1 cellular context compared by ENCODE assay signal in the genomic region with DNA sequence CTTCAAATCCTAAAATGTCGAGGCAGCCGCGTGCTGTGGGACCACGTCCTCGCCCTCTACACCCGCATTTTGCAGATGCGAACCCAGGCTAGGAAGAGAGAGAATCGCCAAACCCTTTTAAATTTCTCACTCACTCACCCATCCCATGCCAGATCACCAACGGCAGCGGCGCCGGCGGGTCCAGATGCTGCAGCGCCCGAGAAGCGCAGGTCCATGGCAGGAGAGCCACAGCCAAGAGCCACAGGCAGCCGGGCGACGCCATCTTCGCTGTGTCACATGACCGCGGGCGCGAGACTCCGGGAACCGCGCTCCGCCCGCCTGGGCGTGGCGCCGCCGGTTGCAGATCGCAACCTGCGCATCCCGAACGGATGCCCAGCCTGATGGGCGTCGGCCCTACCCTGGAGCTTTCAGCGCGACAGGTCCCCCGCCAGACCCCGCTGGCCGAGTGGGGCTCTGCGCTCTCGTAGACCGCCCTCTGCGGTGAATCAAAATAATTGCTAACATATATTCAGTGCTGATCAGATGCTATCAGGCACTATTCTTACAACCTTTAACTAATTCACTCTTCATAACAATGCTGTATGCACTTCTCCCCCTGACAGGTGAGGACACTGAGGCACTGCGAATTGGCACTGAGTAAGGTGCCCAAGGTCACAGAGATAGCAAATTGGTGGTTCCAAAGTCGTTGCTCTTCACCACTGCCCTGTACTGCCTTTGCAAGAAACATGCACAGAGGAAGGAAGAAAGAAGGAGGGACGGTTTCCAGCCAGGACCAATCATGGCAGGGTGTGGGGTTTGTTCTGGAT.
TF ChIP-seq lines count a peak whose summit lies in the region.

A gene (minus strand): TSS at position 276 of the 806 bp plus-strand sequence. CDS start 14 bp downstream, at position 262.

TF ChIP-seq in HEK293, 187 proteins besides CTCF, POLR2A, EP300 and RAD21 (continued from another document):
- peak; percentile 19; the same call in 1 of the 2 replicates for TF ChIP-seq WT1 (tag by site-specific recombination; IDR thresholded peaks at IDR 0.05)
- TF ChIP-seq, protein P1, sequence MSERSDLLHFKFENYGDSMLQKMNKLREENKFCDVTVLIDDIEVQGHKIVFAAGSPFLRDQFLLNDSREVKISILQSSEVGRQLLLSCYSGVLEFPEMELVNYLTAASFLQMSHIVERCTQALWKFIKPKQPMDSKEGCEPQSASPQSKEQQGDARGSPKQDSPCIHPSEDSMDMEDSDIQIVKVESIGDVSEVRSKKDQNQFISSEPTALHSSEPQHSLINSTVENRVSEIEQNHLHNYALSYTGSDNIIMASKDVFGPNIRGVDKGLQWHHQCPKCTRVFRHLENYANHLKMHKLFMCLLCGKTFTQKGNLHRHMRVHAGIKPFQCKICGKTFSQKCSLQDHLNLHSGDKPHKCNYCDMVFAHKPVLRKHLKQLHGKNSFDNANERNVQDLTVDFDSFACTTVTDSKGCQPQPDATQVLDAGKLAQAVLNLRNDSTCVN (tag by site-specific recombination; optimal IDR thresholded peaks at IDR 0.05), result peak; percentile 95
- TF ChIP-seq ZNF768 (tag by site-specific recombination; IDR thresholded peaks at IDR 0.05), result no peak
- TF ChIP-seq GLIS2 (tag by site-specific recombination; IDR thresholded peaks at IDR 0.05), result 0 out of 2 replicates have a peak, but pooled peaks have one; percentile 28
- TF ChIP-seq ZNF600 (tag by site-specific recombination; IDR thresholded peaks at IDR 0.05), result peak; percentile 95
- TF ChIP-seq KLF8 (tag by site-specific recombination; IDR thresholded peaks at IDR 0.05), result peak; percentile 91
- TF ChIP-seq KLF9 (tag by site-specific recombination; IDR thresholded peaks at IDR 0.05; ENCODE audit: low read depth), result peak; percentile 90
- TF ChIP-seq KLF16 (tag by site-specific recombination; IDR thresholded peaks at IDR 0.05), result peak; percentile 68
- no peak for TF ChIP-seq ZNF48 (tag by site-specific recombination; IDR thresholded peaks at IDR 0.05)
- TF ChIP-seq, protein P2, sequence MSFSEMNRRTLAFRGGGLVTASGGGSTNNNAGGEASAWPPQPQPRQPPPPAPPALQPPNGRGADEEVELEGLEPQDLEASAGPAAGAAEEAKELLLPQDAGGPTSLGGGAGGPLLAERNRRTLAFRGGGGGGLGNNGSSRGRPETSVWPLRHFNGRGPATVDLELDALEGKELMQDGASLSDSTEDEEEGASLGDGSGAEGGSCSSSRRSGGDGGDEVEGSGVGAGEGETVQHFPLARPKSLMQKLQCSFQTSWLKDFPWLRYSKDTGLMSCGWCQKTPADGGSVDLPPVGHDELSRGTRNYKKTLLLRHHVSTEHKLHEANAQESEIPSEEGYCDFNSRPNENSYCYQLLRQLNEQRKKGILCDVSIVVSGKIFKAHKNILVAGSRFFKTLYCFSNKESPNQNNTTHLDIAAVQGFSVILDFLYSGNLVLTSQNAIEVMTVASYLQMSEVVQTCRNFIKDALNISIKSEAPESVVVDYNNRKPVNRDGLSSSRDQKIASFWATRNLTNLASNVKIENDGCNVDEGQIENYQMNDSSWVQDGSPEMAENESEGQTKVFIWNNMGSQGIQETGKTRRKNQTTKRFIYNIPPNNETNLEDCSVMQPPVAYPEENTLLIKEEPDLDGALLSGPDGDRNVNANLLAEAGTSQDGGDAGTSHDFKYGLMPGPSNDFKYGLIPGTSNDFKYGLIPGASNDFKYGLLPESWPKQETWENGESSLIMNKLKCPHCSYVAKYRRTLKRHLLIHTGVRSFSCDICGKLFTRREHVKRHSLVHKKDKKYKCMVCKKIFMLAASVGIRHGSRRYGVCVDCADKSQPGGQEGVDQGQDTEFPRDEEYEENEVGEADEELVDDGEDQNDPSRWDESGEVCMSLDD (tag by site-specific recombination; IDR thresholded peaks at IDR 0.05), result 0 out of 2 replicates have a peak, but pooled peaks have one; percentile 3
- TF ChIP-seq, protein P3, sequence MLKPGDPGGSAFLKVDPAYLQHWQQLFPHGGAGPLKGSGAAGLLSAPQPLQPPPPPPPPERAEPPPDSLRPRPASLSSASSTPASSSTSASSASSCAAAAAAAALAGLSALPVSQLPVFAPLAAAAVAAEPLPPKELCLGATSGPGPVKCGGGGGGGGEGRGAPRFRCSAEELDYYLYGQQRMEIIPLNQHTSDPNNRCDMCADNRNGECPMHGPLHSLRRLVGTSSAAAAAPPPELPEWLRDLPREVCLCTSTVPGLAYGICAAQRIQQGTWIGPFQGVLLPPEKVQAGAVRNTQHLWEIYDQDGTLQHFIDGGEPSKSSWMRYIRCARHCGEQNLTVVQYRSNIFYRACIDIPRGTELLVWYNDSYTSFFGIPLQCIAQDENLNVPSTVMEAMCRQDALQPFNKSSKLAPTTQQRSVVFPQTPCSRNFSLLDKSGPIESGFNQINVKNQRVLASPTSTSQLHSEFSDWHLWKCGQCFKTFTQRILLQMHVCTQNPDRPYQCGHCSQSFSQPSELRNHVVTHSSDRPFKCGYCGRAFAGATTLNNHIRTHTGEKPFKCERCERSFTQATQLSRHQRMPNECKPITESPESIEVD (tag by site-specific recombination; IDR thresholded peaks at IDR 0.05), result no peak
- TF ChIP-seq, protein P4, sequence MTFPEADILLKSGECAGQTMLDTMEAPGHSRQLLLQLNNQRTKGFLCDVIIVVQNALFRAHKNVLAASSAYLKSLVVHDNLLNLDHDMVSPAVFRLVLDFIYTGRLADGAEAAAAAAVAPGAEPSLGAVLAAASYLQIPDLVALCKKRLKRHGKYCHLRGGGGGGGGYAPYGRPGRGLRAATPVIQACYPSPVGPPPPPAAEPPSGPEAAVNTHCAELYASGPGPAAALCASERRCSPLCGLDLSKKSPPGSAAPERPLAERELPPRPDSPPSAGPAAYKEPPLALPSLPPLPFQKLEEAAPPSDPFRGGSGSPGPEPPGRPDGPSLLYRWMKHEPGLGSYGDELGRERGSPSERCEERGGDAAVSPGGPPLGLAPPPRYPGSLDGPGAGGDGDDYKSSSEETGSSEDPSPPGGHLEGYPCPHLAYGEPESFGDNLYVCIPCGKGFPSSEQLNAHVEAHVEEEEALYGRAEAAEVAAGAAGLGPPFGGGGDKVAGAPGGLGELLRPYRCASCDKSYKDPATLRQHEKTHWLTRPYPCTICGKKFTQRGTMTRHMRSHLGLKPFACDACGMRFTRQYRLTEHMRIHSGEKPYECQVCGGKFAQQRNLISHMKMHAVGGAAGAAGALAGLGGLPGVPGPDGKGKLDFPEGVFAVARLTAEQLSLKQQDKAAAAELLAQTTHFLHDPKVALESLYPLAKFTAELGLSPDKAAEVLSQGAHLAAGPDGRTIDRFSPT (tag by site-specific recombination; IDR thresholded peaks at IDR 0.05), result peak; percentile 70
- peak; percentile 78 for TF ChIP-seq SP7 (tag by site-specific recombination; IDR thresholded peaks at IDR 0.05)
- TF ChIP-seq ZBTB20 (tag by site-specific recombination; IDR thresholded peaks at IDR 0.05), result peak; percentile 61; the same call in 1 of the 2 replicates
- TF ChIP-seq, protein P5, sequence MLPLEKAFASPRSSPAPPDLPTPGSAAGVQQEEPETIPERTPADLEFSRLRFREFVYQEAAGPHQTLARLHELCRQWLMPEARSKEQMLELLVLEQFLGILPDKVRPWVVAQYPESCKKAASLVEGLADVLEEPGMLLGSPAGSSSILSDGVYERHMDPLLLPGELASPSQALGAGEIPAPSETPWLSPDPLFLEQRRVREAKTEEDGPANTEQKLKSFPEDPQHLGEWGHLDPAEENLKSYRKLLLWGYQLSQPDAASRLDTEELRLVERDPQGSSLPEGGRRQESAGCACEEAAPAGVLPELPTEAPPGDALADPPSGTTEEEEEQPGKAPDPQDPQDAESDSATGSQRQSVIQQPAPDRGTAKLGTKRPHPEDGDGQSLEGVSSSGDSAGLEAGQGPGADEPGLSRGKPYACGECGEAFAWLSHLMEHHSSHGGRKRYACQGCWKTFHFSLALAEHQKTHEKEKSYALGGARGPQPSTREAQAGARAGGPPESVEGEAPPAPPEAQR (tag by site-specific recombination; IDR thresholded peaks at IDR 0.05), result 0 out of 2 replicates have a peak, but pooled peaks have one; percentile 32
- TF ChIP-seq, protein P6, sequence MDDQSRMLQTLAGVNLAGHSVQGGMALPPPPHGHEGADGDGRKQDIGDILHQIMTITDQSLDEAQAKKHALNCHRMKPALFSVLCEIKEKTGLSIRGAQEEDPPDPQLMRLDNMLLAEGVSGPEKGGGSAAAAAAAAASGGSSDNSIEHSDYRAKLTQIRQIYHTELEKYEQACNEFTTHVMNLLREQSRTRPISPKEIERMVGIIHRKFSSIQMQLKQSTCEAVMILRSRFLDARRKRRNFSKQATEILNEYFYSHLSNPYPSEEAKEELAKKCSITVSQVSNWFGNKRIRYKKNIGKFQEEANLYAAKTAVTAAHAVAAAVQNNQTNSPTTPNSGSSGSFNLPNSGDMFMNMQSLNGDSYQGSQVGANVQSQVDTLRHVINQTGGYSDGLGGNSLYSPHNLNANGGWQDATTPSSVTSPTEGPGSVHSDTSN (CRISPR knock-in tag; IDR thresholded peaks at IDR 0.05), result peak; percentile 81
- TF ChIP-seq ZNF24 (tag by site-specific recombination; IDR thresholded peaks at IDR 0.05), result peak; percentile 93
- no peak for TF ChIP-seq RBAK (tag by site-specific recombination; IDR thresholded peaks at IDR 0.05)
- TF ChIP-seq ZNF335 (tag by site-specific recombination; conservative IDR thresholded peaks at IDR 0.05), result peak; percentile 94
- TF ChIP-seq, protein P7, sequence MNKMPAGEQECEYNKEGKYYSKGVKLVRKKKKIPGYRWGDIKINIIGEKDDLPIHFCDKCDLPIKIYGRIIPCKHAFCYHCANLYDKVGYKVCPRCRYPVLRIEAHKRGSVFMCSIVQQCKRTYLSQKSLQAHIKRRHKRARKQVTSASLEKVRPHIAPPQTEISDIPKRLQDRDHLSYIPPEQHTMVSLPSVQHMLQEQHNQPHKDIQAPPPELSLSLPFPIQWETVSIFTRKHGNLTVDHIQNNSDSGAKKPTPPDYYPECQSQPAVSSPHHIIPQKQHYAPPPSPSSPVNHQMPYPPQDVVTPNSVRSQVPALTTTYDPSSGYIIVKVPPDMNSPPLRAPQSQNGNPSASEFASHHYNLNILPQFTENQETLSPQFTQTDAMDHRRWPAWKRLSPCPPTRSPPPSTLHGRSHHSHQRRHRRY (tag by site-specific recombination; IDR thresholded peaks at IDR 0.05), result no peak
- TF ChIP-seq, protein P8, sequence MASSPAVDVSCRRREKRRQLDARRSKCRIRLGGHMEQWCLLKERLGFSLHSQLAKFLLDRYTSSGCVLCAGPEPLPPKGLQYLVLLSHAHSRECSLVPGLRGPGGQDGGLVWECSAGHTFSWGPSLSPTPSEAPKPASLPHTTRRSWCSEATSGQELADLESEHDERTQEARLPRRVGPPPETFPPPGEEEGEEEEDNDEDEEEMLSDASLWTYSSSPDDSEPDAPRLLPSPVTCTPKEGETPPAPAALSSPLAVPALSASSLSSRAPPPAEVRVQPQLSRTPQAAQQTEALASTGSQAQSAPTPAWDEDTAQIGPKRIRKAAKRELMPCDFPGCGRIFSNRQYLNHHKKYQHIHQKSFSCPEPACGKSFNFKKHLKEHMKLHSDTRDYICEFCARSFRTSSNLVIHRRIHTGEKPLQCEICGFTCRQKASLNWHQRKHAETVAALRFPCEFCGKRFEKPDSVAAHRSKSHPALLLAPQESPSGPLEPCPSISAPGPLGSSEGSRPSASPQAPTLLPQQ (tag by site-specific recombination; IDR thresholded peaks at IDR 0.05), result peak; percentile 100
- no peak for TF ChIP-seq ZNF785 (tag by site-specific recombination; IDR thresholded peaks at IDR 0.05)
- TF ChIP-seq, protein P9, sequence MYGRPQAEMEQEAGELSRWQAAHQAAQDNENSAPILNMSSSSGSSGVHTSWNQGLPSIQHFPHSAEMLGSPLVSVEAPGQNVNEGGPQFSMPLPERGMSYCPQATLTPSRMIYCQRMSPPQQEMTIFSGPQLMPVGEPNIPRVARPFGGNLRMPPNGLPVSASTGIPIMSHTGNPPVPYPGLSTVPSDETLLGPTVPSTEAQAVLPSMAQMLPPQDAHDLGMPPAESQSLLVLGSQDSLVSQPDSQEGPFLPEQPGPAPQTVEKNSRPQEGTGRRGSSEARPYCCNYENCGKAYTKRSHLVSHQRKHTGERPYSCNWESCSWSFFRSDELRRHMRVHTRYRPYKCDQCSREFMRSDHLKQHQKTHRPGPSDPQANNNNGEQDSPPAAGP (tag by site-specific recombination; IDR thresholded peaks at IDR 0.05), result peak; percentile 67; the same call in 1 of the 2 replicates
- peak; percentile 57; the same call in 1 of the 2 replicates for TF ChIP-seq TRIM28 (IDR thresholded peaks at IDR 0.05; ENCODE audit: borderline replicate concordance, low read length)
- TF ChIP-seq ZBTB1 (tag by site-specific recombination; IDR thresholded peaks at IDR 0.05), result 0 out of 2 replicates have a peak, but pooled peaks have one; percentile 37
- TF ChIP-seq, protein P10, sequence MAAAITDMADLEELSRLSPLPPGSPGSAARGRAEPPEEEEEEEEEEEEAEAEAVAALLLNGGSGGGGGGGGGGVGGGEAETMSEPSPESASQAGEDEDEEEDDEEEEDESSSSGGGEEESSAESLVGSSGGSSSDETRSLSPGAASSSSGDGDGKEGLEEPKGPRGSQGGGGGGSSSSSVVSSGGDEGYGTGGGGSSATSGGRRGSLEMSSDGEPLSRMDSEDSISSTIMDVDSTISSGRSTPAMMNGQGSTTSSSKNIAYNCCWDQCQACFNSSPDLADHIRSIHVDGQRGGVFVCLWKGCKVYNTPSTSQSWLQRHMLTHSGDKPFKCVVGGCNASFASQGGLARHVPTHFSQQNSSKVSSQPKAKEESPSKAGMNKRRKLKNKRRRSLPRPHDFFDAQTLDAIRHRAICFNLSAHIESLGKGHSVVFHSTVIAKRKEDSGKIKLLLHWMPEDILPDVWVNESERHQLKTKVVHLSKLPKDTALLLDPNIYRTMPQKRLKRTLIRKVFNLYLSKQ (tag by site-specific recombination; IDR thresholded peaks at IDR 0.05; ENCODE audit: borderline replicate concordance), result no peak
- TF ChIP-seq, protein P11, sequence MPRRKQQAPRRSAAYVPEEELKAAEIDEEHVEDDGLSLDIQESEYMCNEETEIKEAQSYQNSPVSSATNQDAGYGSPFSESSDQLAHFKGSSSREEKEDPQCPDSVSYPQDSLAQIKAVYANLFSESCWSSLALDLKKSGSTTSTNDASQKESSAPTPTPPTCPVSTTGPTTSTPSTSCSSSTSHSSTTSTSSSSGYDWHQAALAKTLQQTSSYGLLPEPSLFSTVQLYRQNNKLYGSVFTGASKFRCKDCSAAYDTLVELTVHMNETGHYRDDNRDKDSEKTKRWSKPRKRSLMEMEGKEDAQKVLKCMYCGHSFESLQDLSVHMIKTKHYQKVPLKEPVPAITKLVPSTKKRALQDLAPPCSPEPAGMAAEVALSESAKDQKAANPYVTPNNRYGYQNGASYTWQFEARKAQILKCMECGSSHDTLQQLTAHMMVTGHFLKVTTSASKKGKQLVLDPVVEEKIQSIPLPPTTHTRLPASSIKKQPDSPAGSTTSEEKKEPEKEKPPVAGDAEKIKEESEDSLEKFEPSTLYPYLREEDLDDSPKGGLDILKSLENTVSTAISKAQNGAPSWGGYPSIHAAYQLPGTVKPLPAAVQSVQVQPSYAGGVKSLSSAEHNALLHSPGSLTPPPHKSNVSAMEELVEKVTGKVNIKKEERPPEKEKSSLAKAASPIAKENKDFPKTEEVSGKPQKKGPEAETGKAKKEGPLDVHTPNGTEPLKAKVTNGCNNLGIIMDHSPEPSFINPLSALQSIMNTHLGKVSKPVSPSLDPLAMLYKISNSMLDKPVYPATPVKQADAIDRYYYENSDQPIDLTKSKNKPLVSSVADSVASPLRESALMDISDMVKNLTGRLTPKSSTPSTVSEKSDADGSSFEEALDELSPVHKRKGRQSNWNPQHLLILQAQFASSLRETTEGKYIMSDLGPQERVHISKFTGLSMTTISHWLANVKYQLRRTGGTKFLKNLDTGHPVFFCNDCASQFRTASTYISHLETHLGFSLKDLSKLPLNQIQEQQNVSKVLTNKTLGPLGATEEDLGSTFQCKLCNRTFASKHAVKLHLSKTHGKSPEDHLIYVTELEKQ (tag by site-specific recombination; IDR thresholded peaks at IDR 0.05; ENCODE audit: borderline replicate concordance), result peak; percentile 8; the same call in 1 of the 2 replicates
TF ChIP-seq in HEK293: peak in this region for 54.
